In genomic region chr19:13784731-13785452, GRCh38 we compare ENCODE assay signal across 8 cellular contexts. TPM values are rescaled to one million over a fixed set of nuclear protein-coding genes. Genes with fewer than 3 reads are reported as not detected.
A peak's percentile ranks its signal among the peaks of the same experiment; 100 is the strongest.
DNase-seq lines count a peak whose midpoint lies in the region; ATAC-seq and TF ChIP-seq lines count a peak whose summit lies in the region.

No MANE protein-coding gene starts in this region.

- intact Hi-C loops in posterior cingulate gyrus (cut with DNase I): loop anchor here (2.0 kb wide), 1 partner anchor 78 kb away; no protein-coding TSS in a partner anchor
- intact Hi-C loops in upper lobe of right lung (cut with DNase I): loop anchor here (5.0 kb wide), 1 partner anchor 77 kb away; no protein-coding TSS in a partner anchor

- POLR2A ChIA-PET in HEK293 (lab: Yijun Ruan, JAX): interaction anchor here (0.7 to 1.9 kb wide), 3 partner anchors 10 to 48 kb away, joined by 3 to 7 read pairs (median 4); partner anchors contain the start of genes C19orf53 and ZSWIM4

- CTCF ChIA-PET in HEK293 (lab: Yijun Ruan, JAX): interaction anchor here (0.6 to 3.6 kb wide), 7 partner anchors 10 to 96 kb away, joined by 3 to 42 read pairs (median 5); partner anchors contain the start of gene C19orf53

- TF ChIP-seq CTCF in AG09319 (IDR thresholded peaks at IDR 0.05; ENCODE audit: low read depth, low read length): peak; percentile 69
- TF ChIP-seq CTCF in HEK293 (tag by site-specific recombination; IDR thresholded peaks at IDR 0.05): 0 out of 2 replicates have a peak, but pooled peaks have one; percentile 27
- peak; percentile 74 for TF ChIP-seq CTCF in RWPE2 (IDR thresholded peaks at IDR 0.05; ENCODE audit: poor library complexity, severe bottlenecking)
- peak; percentile 82 for TF ChIP-seq CTCF in upper lobe of right lung (IDR thresholded peaks at IDR 0.05)

- peaks cover 0 to under 1% of the 10 kb centered on the region in 2 experiments; a peak in 1 of 3 replicates for H3K36me3 ChIP-seq in HEK293 (ENCODE audit: control insufficient read depth in 2 of 2, insufficient read depth in 1 of 2, low read length in 2 of 2)
- H3K36me3 ChIP-seq in RWPE2 (ENCODE audit: low read depth): no peaks in the 10 kb centered on the region
- H3K36me3 ChIP-seq in upper lobe of right lung: no peaks in the 10 kb centered on the region

- H3K27me3 ChIP-seq in RWPE2 (ENCODE audit: insufficient read depth, poor library complexity, severe bottlenecking) (no peaks in the 10 kb centered on the region), upper lobe of right lung (no peaks in the 10 kb centered on the region)

- DNase-seq in AG09319 (ENCODE audit: extremely low read depth, low read depth) (no peak), RWPE2 (ENCODE audit: low spot score) (no peak), germinal center (ENCODE audit: low spot score) (peak; percentile 61), posterior cingulate gyrus (peak in 9 of 10 donors; percentile 32 to 94 (median 66)), upper lobe of right lung (peak; percentile 92), cortex of kidney (lab: John Stamatoyannopoulos, UW) (no peak)
- peak; percentile 60 for DNase-seq in activated gamma-delta T cell treated with anti-CD3 and anti-CD28 coated beads, Interleukin-2, amount 50 U/mL, for 16 hours (ENCODE audit: low read depth)

- ATAC-seq in RWPE2 (ENCODE audit: low read depth) (peak; percentile 65), upper lobe of right lung (peak; percentile 91)

- H3K9me3 ChIP-seq in HEK293 (ENCODE audit: control insufficient read depth, insufficient read depth, low read depth, low read length) (no peaks in the 10 kb centered on the region), RWPE2 (ENCODE audit: severe bottlenecking) (no peaks in the 10 kb centered on the region), upper lobe of right lung (no peaks in the 10 kb centered on the region)

- H3K27ac ChIP-seq in HEK293 (ENCODE audit: extremely low read depth, low read depth, low read length) (no peak overlapping the region), RWPE2 (ENCODE audit: poor library complexity, severe bottlenecking) (peak overlapping the region; percentile 10), upper lobe of right lung (peak overlapping the region; percentile 30)

- H3K4me3 ChIP-seq in HEK293 (ENCODE audit: low read depth, low read length) (no peak overlapping the region), RWPE2 (ENCODE audit: severe bottlenecking) (no peak overlapping the region), upper lobe of right lung (no peak overlapping the region)

- H3K4me1 ChIP-seq in HEK293 (ENCODE audit: control insufficient read depth, insufficient read depth, low read length) (no peaks in the 10 kb centered on the region; the same call in 1 of the 2 replicates), RWPE2 (ENCODE audit: insufficient read depth, poor library complexity, severe bottlenecking) (peaks cover 9% of the 10 kb centered on the region), upper lobe of right lung (peaks cover 34% of the 10 kb centered on the region)

TF ChIP-seq in HEK293, 187 proteins besides CTCF, POLR2A, EP300 and RAD21 (continues in another document):
- TF ChIP-seq ZBTB20 (tag by site-specific recombination; IDR thresholded peaks at IDR 0.05) (peak; percentile 31; the same call in 1 of the 2 replicates), ZNF335 (tag by site-specific recombination; conservative IDR thresholded peaks at IDR 0.05) (peak; percentile 71), PRDM1 (tag by site-specific recombination; IDR thresholded peaks at IDR 0.05) (peak; percentile 73), PATZ1 (tag by site-specific recombination; IDR thresholded peaks at IDR 0.05) (peak; percentile 39), HOXC10 (CRISPR knock-in tag; IDR thresholded peaks at IDR 0.05) (no peak), GLIS1 (tag by site-specific recombination; IDR thresholded peaks at IDR 0.05) (peak; percentile 23; the same call in 1 of the 2 replicates), ZNF571 (tag by site-specific recombination; IDR thresholded peaks at IDR 0.05) (no peak), ZBTB17 (tag by site-specific recombination; IDR thresholded peaks at IDR 0.05) (peak; percentile 49), ZNF211 (tag by site-specific recombination; IDR thresholded peaks at IDR 0.05; ENCODE audit: low read depth) (no peak), ZSCAN30 (tag by site-specific recombination; IDR thresholded peaks at IDR 0.05) (0 out of 2 replicates have a peak, but pooled peaks have one; percentile 39), ZNF362 (tag by site-specific recombination; IDR thresholded peaks at IDR 0.05) (peak; percentile 88), YY1 (tag by site-specific recombination; IDR thresholded peaks at IDR 0.05) (no peak), ZNF600 (tag by site-specific recombination; IDR thresholded peaks at IDR 0.05) (0 out of 2 replicates have a peak, but pooled peaks have one; percentile 22), PRDM10 (tag by site-specific recombination; IDR thresholded peaks at IDR 0.05) (0 out of 2 replicates have a peak, but pooled peaks have one; percentile 24), ZNF23 (tag by site-specific recombination; IDR thresholded peaks at IDR 0.05; ENCODE audit: borderline replicate concordance) (no peak), ZBTB8A (tag by site-specific recombination; IDR thresholded peaks at IDR 0.05) (peak; percentile 22; the same call in 1 of the 2 replicates), IKZF3 (tag by site-specific recombination; IDR thresholded peaks at IDR 0.05) (0 out of 2 replicates have a peak, but pooled peaks have one; percentile 38)

RNA-seq across cellular contexts. Expression of gene ZSWIM4, which starts 10.4 kb away (rescaled TPM):
- 10.6 TPM for total RNA-seq in upper lobe of right lung

RNA-seq across cellular contexts. Expression of gene C19orf53, which starts 10.6 kb away (rescaled TPM):
- 77.8 TPM for total RNA-seq in upper lobe of right lung

RNA-seq across cellular contexts. Expression of gene MRI1, which starts 20.6 kb away (rescaled TPM):
- 32.6 TPM for total RNA-seq in upper lobe of right lung

Comparison
In these comparisons a context has a peak if more than half of its experiments do, and no peak if none do; other contexts are left out.
1. DNase-seq: peak in activated gamma-delta T cell treated with anti-CD3 and anti-CD28 coated beads, Interleukin-2, amount 50 U/mL, for 16 hours (single experiment), germinal center (single experiment), posterior cingulate gyrus (9 of 10) and upper lobe of right lung (single experiment); none in AG09319 (single experiment), RWPE2 (single experiment) and cortex of kidney (single experiment).
2. CTCF ChIP-seq: peak in every context shown above with its lines; median percentile 82 in upper lobe of right lung; 74 in RWPE2; 69 in AG09319; 27 in HEK293.